ENCODE assay signal across 8 cellular contexts in genomic region chr11:99069831-99070444, GRCh38. TPM values are rescaled to one million over a fixed set of nuclear protein-coding genes. Genes with fewer than 3 reads are reported as not detected.
DNase-seq lines count a peak whose midpoint lies in the region; ATAC-seq lines count a peak whose summit lies in the region.

No MANE protein-coding gene starts in this region.

- H3K9me3 Mint-ChIP-seq in T-helper 1 cell treated with Interleukin-12 subunit alpha and Interleukin-12 subunit beta and Interleukin-4 antibody, amounts not matched to agents 30 μg/mL and 1 μg/mL, for 36 hours, result no peaks in the 10 kb centered on the region

- no peak overlapping the region for H3K27ac ChIP-seq in right cardiac atrium (ENCODE audit: low read length)

- no peak overlapping the region for H3K27ac Mint-ChIP-seq in T-helper 1 cell treated with Interleukin-12 subunit alpha and Interleukin-12 subunit beta and Interleukin-4 antibody, amounts not matched to agents 30 μg/mL and 1 μg/mL, for 36 hours

- no peaks in the 10 kb centered on the region for H3K27me3 Mint-ChIP-seq in T-helper 1 cell treated with Interleukin-12 subunit alpha and Interleukin-12 subunit beta and Interleukin-4 antibody, amounts not matched to agents 30 μg/mL and 1 μg/mL, for 36 hours (ENCODE audit: low read depth)

- DNase-seq in Daoy (ENCODE audit: low read depth) (peak; percentile 34), right cardiac atrium (peak in 2 of 3 donors; percentile 10 to 46), skeletal muscle cell (ENCODE audit: low read depth) (peak; percentile 4), NCI-H187 treated with DMSO at 0.1 percent for 48 hours (lab: John Stamatoyannopoulos, UW) (no peak)
- DNase-seq in stimulated activated CD4-positive, alpha-beta T cell treated with anti-CD3 and anti-CD28 coated beads, Interleukin-12 subunit alpha, Interleukin-12 subunit beta, amount 100 ng/mL, for 4 hours, result no peak

- H3K4me3 ChIP-seq in right cardiac atrium (ENCODE audit: low read length) (peak overlapping the region; percentile 77), skeletal muscle cell (ENCODE audit: low read depth, low read length) (peak overlapping the region; percentile 49)

- no peaks in the 10 kb centered on the region for H3K4me1 ChIP-seq in right cardiac atrium (ENCODE audit: control insufficient read depth, insufficient read depth, low read length)

- H3K27me3 ChIP-seq in right cardiac atrium (ENCODE audit: control insufficient read depth, insufficient read depth), result no peaks in the 10 kb centered on the region

- 7% methylated on average over 8 of the region's 8 CpGs for WGBS in right cardiac atrium

- ATAC-seq in GM21360 (IDR thresholded peaks at IDR 0.05; ENCODE audit: unreplicated experiment) (peak; percentile 82), HG03565 (IDR thresholded peaks at IDR 0.05; ENCODE audit: unreplicated experiment) (peak; percentile 81), right cardiac atrium (peak; percentile 35 to 45)

- peak overlapping the region; percentile 85 for H3K4me3 Mint-ChIP-seq in T-helper 1 cell treated with Interleukin-12 subunit alpha and Interleukin-12 subunit beta and Interleukin-4 antibody, amounts not matched to agents 30 μg/mL and 1 μg/mL, for 36 hours

- intact Hi-C loops in right cardiac atrium (cut with DNase I), result no loop called here

- peaks cover 12% of the 10 kb centered on the region for H3K4me1 Mint-ChIP-seq in T-helper 1 cell treated with Interleukin-12 subunit alpha and Interleukin-12 subunit beta and Interleukin-4 antibody, amounts not matched to agents 30 μg/mL and 1 μg/mL, for 36 hours (ENCODE audit: low read depth)

- no peaks in the 10 kb centered on the region for H3K36me3 Mint-ChIP-seq in T-helper 1 cell treated with Interleukin-12 subunit alpha and Interleukin-12 subunit beta and Interleukin-4 antibody, amounts not matched to agents 30 μg/mL and 1 μg/mL, for 36 hours (ENCODE audit: low read depth)

- no peaks in the 10 kb centered on the region for H3K9me3 ChIP-seq in right cardiac atrium (ENCODE audit: control insufficient read depth, low read length)

RNA-seq across cellular contexts. Expression of gene CNTN5, which starts 49.2 kb away (rescaled TPM):
- total RNA-seq in Daoy (2014; rRNA removed; shearing (Covaris generic)), result not detected in 2 replicates
- total RNA-seq in right cardiac atrium, result under 1 TPM in 2 of 4 donors, not detected in 2; 0.08 to 0.09 TPM
- under 0.01 TPM for polyA plus RNA-seq in right cardiac atrium

Comparison
In these comparisons a context has a peak if more than half of its experiments do, and no peak if none do; other contexts are left out.
1. DNase-seq: peak in Daoy (single experiment), right cardiac atrium (2 of 3) and skeletal muscle cell (single experiment); none in stimulated activated CD4-positive, alpha-beta T cell treated with anti-CD3 and anti-CD28 coated beads, Interleukin-12 subunit alpha, Interleukin-12 subunit beta, amount 100 ng/mL, for 4 hours (single experiment) and NCI-H187 treated with DMSO at 0.1 percent for 48 hours (single experiment).
2. Peak in every context shown above with its lines, with median percentiles within 50 percentile points of each other: ATAC-seq.